In the genomic region with DNA sequence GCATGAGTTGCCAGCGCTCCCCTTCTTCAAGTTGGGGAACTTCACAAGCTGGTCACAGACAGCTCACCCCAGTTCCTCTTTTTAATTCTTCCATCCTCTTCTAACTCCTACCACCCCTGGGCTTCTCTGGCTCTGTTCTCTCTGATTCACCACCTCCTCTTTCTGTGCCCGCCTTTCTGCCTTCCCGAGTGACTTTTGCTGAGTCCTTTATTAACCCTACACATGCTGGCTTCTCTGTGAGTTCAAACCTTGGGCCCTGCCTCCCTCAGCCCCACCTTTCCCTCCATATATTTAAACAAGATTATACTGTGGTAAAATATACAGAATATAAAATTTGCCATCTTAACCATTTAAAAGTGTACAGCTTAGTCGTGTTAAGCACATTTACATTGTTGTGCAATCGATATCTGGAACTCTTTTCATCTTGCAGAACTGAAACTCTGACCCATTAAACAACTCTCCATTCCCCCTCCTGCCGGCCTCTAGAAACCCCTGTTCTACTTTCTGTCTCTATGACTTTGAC, we compare ENCODE assay signal across 1 cellular context.
A peak's percentile ranks its signal among the peaks of the same experiment; 100 is the strongest.
TF ChIP-seq lines count a peak whose summit lies in the region.

No MANE protein-coding gene starts in this region.

TF ChIP-seq in GM12878, 131 proteins besides CTCF, POLR2A, EP300 and RAD21 (continued from another document):
- TF ChIP-seq PML (IDR thresholded peaks at IDR 0.05; ENCODE audit: low read length) (no peak; the same call in 1 of the 2 replicates), ATF7 (IDR thresholded peaks at IDR 0.05; ENCODE audit: low read depth) (no peak), POU2F2 (IDR thresholded peaks at IDR 0.05; ENCODE audit: borderline replicate concordance, low read depth, low read length) (0 out of 3 replicates have a peak, but pooled peaks have one; percentile 30), SIN3A (IDR thresholded peaks at IDR 0.05; ENCODE audit: low read depth, low read length) (no peak), MTA2 (IDR thresholded peaks at IDR 0.05; ENCODE audit: low read depth) (0 out of 2 replicates have a peak, but pooled peaks have one; percentile 9), RUNX3 (IDR thresholded peaks at IDR 0.05; ENCODE audit: low read length) (peak; percentile 13; the same call in 1 of the 2 replicates), CEBPB (IDR thresholded peaks at IDR 0.05; ENCODE audit: borderline replicate concordance in 1 of 2, low read depth in 2 of 2, low read length in 2 of 2) (peak in 1 of 2 experiments; percentile 88; a peak in 3 of 4 replicates), NBN (IDR thresholded peaks at IDR 0.05) (0 out of 2 replicates have a peak, but pooled peaks have one; percentile 34), IKZF2 (IDR thresholded peaks at IDR 0.05) (peak; percentile 13 to 25; a peak in 1 of 4 replicates)
- TF ChIP-seq, protein P1, sequence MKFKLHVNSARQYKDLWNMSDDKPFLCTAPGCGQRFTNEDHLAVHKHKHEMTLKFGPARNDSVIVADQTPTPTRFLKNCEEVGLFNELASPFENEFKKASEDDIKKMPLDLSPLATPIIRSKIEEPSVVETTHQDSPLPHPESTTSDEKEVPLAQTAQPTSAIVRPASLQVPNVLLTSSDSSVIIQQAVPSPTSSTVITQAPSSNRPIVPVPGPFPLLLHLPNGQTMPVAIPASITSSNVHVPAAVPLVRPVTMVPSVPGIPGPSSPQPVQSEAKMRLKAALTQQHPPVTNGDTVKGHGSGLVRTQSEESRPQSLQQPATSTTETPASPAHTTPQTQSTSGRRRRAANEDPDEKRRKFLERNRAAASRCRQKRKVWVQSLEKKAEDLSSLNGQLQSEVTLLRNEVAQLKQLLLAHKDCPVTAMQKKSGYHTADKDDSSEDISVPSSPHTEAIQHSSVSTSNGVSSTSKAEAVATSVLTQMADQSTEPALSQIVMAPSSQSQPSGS (IDR thresholded peaks at IDR 0.05; ENCODE audit: low read length), result 0 out of 2 replicates have a peak, but pooled peaks have one; percentile 12
TF ChIP-seq in GM12878: peak in this region for 12.
